9 cellular contexts compared by ENCODE assay signal in genomic region chr18:76426738-76427305, GRCh38.
DNase-seq lines count a peak whose midpoint lies in the region; ATAC-seq and TF ChIP-seq lines count a peak whose summit lies in the region.
"Had no signal": no experiment of that assay in that cellular context is flagged by ENCODE, and none has a peak within 500 bp of the region (broad histone marks: within the 10 kb centered on the region; RNA-seq: fewer than 3 reads in every experiment).

No MANE protein-coding gene starts in this region.

- no peak overlapping the region for H3K4me3 ChIP-seq in HL-60 (replicated peaks; ENCODE audit: insufficient read depth, low read length)
- H3K4me3 ChIP-seq in cardiac fibroblast (replicated peaks in 1 of 2; ENCODE audit: low read depth in 2 of 2, low read length in 2 of 2) = no peak overlapping the region

- peak; percentile 39 for TF ChIP-seq CTCF in CD14-positive monocyte (IDR thresholded peaks at IDR 0.05)
- TF ChIP-seq CTCF in HL-60 (IDR thresholded peaks at IDR 0.05; ENCODE audit: insufficient read depth, low read length) = peak; percentile 97
- TF ChIP-seq CTCF in cardiac fibroblast (IDR thresholded peaks at IDR 0.05; ENCODE audit: low read depth, low read length) = peak; percentile 77

- H3K27ac Mint-ChIP-seq in CD14-positive monocyte = peak overlapping the region in 3 of 7 donors; percentile 47 to 81 (median 64)

- H3K4me1 Mint-ChIP-seq in CD14-positive monocyte = peaks cover 43% of the 10 kb centered on the region

- H3K27ac ChIP-seq in HL-60 (replicated peaks) = no peak overlapping the region; the same call in 1 of the 2 replicates

- no peaks in the 10 kb centered on the region for H3K27me3 Mint-ChIP-seq in CD14-positive monocyte (ENCODE audit: low read depth in 3 of 3)

- peaks cover 10 to 34% of the 10 kb centered on the region in 2 donors for H3K36me3 Mint-ChIP-seq in CD14-positive monocyte

- no peaks in the 10 kb centered on the region for H3K9me3 Mint-ChIP-seq in CD14-positive monocyte

- no peak for DNase-seq in CD14-positive monocyte (ENCODE audit: low spot score)
- no peak for DNase-seq in HL-60 (ENCODE audit: low read depth in 1 of 2, low spot score in 1 of 2)
- DNase-seq in cardiac fibroblast (ENCODE audit: low read depth in 2 of 2) = peak in 1 of 2 donors; percentile 42
- peak; percentile 15 for DNase-seq in midbrain (lab: John Stamatoyannopoulos, UW)
- no peak for DNase-seq in NOMO-1 treated with DMSO at 0.1 percent for 48 hours (lab: John Stamatoyannopoulos, UW; ENCODE audit: unreplicated experiment)
- no peak for DNase-seq in DMS153 (lab: John Stamatoyannopoulos, UW)
- DNase-seq: left colon had no signal

- no peaks in the 10 kb centered on the region for H3K27me3 ChIP-seq in HL-60 (ENCODE audit: insufficient read depth, poor library complexity, severe bottlenecking)

- intact Hi-C loops in CD14-positive monocyte (cut with micrococcal nuclease) = no loop called here

- H3K4me3 Mint-ChIP-seq in CD14-positive monocyte = no peak overlapping the region

- no peak for ATAC-seq in HG03175 (IDR thresholded peaks at IDR 0.05; ENCODE audit: unreplicated experiment)
- no peak for ATAC-seq in GM19463 (IDR thresholded peaks at IDR 0.05; ENCODE audit: unreplicated experiment)
- ATAC-seq: left colon had no signal

Comparison
In these comparisons a context has a peak if more than half of its experiments do, and no peak if none do; other contexts are left out.
1. CTCF ChIP-seq: peak in every context shown above with its lines; median percentile 97 in HL-60; 77 in cardiac fibroblast; 39 in CD14-positive monocyte.